In the genomic region with DNA sequence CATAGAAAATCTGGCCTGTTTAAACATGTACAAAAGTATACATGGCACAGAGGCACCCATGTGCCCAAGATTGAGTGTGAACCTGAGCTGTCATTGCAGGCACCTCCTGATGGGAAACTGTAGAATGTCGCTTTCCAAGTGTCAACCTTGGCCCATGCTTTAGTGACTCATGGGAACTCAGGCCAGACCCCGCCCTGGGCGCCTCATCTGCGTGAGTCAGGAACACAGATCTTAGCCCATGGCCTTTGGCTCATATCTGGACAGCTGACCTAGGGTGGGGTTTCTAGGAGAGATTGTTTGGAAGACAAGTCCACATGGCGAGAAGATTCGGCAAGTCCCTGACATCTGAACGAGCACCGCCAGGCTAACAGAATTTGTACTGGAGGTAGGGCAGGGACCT, we compare ENCODE assay signal across 3 cellular contexts.
TF ChIP-seq lines count a peak whose summit lies in the region.

No MANE protein-coding gene starts in this region.

TF ChIP-seq in SK-N-SH treated with all-trans-retinoic acid at 6 μM for 48 hours, 23 proteins besides CTCF, POLR2A, EP300 and RAD21 (continued from another document):
- TF ChIP-seq TSHZ2 (CRISPR knock-in tag; IDR thresholded peaks at IDR 0.05): no peak
- TF ChIP-seq BACH2 (CRISPR knock-in tag; IDR thresholded peaks at IDR 0.05; ENCODE audit: borderline replicate concordance): no peak
- no peak for TF ChIP-seq TOX (CRISPR knock-in tag; IDR thresholded peaks at IDR 0.05; ENCODE audit: borderline replicate concordance)

TF ChIP-seq in SK-N-SH, 30 proteins besides CTCF, POLR2A, EP300 and RAD21 (continued from another document):
- TF ChIP-seq, protein P1, sequence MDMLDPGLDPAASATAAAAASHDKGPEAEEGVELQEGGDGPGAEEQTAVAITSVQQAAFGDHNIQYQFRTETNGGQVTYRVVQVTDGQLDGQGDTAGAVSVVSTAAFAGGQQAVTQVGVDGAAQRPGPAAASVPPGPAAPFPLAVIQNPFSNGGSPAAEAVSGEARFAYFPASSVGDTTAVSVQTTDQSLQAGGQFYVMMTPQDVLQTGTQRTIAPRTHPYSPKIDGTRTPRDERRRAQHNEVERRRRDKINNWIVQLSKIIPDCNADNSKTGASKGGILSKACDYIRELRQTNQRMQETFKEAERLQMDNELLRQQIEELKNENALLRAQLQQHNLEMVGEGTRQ (IDR thresholded peaks at IDR 0.05; ENCODE audit: borderline replicate concordance, low read depth, low read length): no peak
- TF ChIP-seq MXI1 (IDR thresholded peaks at IDR 0.05; ENCODE audit: low read depth, low read length): no peak
TF ChIP-seq in SK-N-SH: peak in this region for 0.

TF ChIP-seq in WTC11, 78 proteins besides CTCF, POLR2A, EP300 and RAD21 (continued from another document):
- TF ChIP-seq, protein P2, sequence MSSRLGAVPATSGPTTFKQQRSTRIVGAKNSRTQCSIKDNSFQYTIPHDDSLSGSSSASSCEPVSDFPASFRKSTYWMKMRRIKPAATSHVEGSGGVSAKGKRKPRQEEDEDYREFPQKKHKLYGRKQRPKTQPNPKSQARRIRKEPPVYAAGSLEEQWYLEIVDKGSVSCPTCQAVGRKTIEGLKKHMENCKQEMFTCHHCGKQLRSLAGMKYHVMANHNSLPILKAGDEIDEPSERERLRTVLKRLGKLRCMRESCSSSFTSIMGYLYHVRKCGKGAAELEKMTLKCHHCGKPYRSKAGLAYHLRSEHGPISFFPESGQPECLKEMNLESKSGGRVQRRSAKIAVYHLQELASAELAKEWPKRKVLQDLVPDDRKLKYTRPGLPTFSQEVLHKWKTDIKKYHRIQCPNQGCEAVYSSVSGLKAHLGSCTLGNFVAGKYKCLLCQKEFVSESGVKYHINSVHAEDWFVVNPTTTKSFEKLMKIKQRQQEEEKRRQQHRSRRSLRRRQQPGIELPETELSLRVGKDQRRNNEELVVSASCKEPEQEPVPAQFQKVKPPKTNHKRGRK (CRISPR knock-in tag; IDR thresholded peaks at IDR 0.05; ENCODE audit: borderline replicate concordance): no peak
- no peak for TF ChIP-seq PRDM15 (CRISPR knock-in tag; IDR thresholded peaks at IDR 0.05)
- TF ChIP-seq CREB1 (CRISPR knock-in tag; IDR thresholded peaks at IDR 0.05): no peak
- TF ChIP-seq PRRX2 (CRISPR knock-in tag; IDR thresholded peaks at IDR 0.05): no peak
- no peak for TF ChIP-seq TEAD4 (CRISPR knock-in tag; IDR thresholded peaks at IDR 0.05)
- TF ChIP-seq GABPB1 (CRISPR knock-in tag; IDR thresholded peaks at IDR 0.05): no peak
- no peak for TF ChIP-seq ARID4B (CRISPR knock-in tag; IDR thresholded peaks at IDR 0.05; ENCODE audit: borderline replicate concordance)
- TF ChIP-seq NR2C2 (CRISPR knock-in tag; IDR thresholded peaks at IDR 0.05): no peak
- no peak for TF ChIP-seq ELF4 (CRISPR knock-in tag; IDR thresholded peaks at IDR 0.05; ENCODE audit: low read depth)
- TF ChIP-seq, protein P3, sequence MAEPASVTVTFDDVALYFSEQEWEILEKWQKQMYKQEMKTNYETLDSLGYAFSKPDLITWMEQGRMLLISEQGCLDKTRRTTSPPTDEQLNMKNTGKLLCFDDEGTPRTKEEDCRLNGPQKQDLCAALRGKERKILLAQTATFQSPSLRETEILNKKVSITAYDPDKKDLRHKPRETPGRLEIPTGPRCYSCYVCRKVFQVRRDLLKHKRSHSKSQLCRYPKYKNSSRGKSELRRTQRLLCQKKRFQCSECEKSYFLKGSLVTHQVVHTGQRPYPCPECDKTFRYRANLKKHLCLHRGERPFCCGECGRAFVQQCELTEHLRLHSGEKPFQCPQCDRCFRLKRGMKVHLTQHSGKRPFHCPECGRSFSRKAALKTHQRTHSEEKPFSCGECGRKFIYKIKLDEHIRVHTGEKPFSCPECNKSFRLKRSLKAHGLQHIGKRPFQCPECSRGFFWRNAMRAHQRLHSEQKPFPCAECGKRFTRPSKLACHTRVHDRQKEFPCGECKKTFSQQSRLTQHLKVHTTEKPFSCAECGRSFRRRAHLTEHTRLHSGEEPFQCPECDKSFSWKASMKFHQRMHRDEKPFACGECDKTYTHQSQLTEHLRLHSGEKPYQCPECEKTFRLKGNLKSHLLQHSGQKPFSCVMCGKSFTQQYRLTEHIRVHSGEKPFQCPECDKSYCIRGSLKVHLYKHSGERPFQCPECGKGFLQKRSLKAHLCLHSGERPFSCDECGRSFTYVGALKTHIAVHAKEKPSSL (CRISPR knock-in tag; conservative IDR thresholded peaks at IDR 0.05): no peak
- TF ChIP-seq TP53 (CRISPR knock-in tag; IDR thresholded peaks at IDR 0.05): no peak
